Comparison of ENCODE assay signal across 2 cellular contexts in genomic region chr1:54823670-54824069, GRCh38.
TF ChIP-seq lines count a peak whose summit lies in the region.

No MANE protein-coding gene starts in this region.

TF ChIP-seq in HepG2, 621 proteins besides CTCF, POLR2A, EP300 and RAD21:
- no peak for TF ChIP-seq FOXP4 (CRISPR knock-in tag; IDR thresholded peaks at IDR 0.05)
- TF ChIP-seq MXD4 (CRISPR knock-in tag; IDR thresholded peaks at IDR 0.05): no peak
- TF ChIP-seq TAF15 (IDR thresholded peaks at IDR 0.05; ENCODE audit: low read depth, low read length, poor library complexity, severe bottlenecking): no peak
- TF ChIP-seq ONECUT2 (CRISPR knock-in tag; IDR thresholded peaks at IDR 0.05): no peak
- TF ChIP-seq PHF21A (CRISPR knock-in tag; IDR thresholded peaks at IDR 0.05): no peak
- no peak for TF ChIP-seq PRDM4 (CRISPR knock-in tag; IDR thresholded peaks at IDR 0.05; ENCODE audit: borderline replicate concordance)
- TF ChIP-seq MIER3 (CRISPR knock-in tag; IDR thresholded peaks at IDR 0.05; ENCODE audit: borderline replicate concordance): no peak
- TF ChIP-seq ZFP90 (CRISPR knock-in tag; IDR thresholded peaks at IDR 0.05; ENCODE audit: borderline replicate concordance): no peak
- no peak for TF ChIP-seq THAP8 (CRISPR knock-in tag; IDR thresholded peaks at IDR 0.05; ENCODE audit: borderline replicate concordance)
- TF ChIP-seq ZNF512B (CRISPR knock-in tag; IDR thresholded peaks at IDR 0.05; ENCODE audit: borderline replicate concordance): no peak
- TF ChIP-seq ZFP62 (CRISPR knock-in tag; IDR thresholded peaks at IDR 0.05): no peak
- TF ChIP-seq MAFF (IDR thresholded peaks at IDR 0.05; ENCODE audit: low read depth, low read length): peak; percentile 59
- no peak for TF ChIP-seq TCF7L2 (IDR thresholded peaks at IDR 0.05; ENCODE audit: low read depth, low read length)
- TF ChIP-seq FIP1L1 (IDR thresholded peaks at IDR 0.05; ENCODE audit: borderline replicate concordance, insufficient read depth, low read depth, low read length): no peak
- TF ChIP-seq MAFK (conservative IDR thresholded peaks at IDR 0.05 in 1 of 2, IDR thresholded peaks at IDR 0.05 in 1 of 2; ENCODE audit: low read length in 2 of 2): peak; percentile 56 to 73; a peak in 3 of 4 replicates
- no peak for TF ChIP-seq ZBTB38 (CRISPR knock-in tag; IDR thresholded peaks at IDR 0.05)

TF ChIP-seq in IMR-90, 13 proteins besides CTCF, POLR2A, EP300 and RAD21:
- TF ChIP-seq MAFK (IDR thresholded peaks at IDR 0.05; ENCODE audit: low read depth, low read length) (peak; percentile 56), RCOR1 (IDR thresholded peaks at IDR 0.05; ENCODE audit: insufficient replicate concordance, low read length) (no peak)
TF ChIP-seq in IMR-90: peak in this region for 1.
